15 cellular contexts compared by ENCODE assay signal in the genomic region with DNA sequence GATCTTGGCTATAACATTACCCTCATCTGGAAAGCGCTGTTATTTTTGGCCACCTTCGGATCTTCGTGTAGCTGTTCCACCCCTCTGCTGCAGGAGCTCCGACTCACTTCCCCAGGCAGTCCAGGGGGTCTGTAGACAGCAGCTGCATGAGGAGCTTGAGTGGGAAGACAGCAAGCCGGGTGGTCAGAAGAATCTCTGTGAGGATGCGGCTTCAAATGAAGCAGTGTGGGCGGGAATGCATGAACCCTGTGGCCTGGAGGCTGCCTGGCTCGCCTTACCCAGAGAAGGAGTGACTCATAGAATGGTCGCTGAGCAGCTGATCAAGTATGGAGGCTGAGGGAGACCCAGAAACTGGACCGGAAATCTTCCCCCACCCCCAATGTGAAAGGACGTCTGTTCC. TPM values are rescaled to one million over a fixed set of nuclear protein-coding genes. Genes with fewer than 3 reads are reported as not detected.
DNase-seq lines count a peak whose midpoint lies in the region; ATAC-seq, FAIRE-seq and TF ChIP-seq lines count a peak whose summit lies in the region.
"Had no signal": no experiment of that assay in that cellular context is flagged by ENCODE, and none has a peak within 500 bp of the region (broad histone marks: within the 10 kb centered on the region; RNA-seq: fewer than 3 reads in every experiment).

No MANE protein-coding gene starts in this region.

- H3K4me3 Mint-ChIP-seq in brain, result peak overlapping the region in 1 of 5 experiments; percentile 22

- H3K9me3 ChIP-seq in kidney (ENCODE audit: control insufficient read depth in 1 of 2, low read length in 2 of 2), result no peaks in the 10 kb centered on the region
- H3K9me3 ChIP-seq in uterus, result no peaks in the 10 kb centered on the region
- H3K9me3 ChIP-seq: gastroesophageal sphincter, thoracic aorta had no signal

- H3K27me3 Mint-ChIP-seq in brain, result peaks cover 11% of the 10 kb centered on the region

- H3K9ac ChIP-seq in kidney (ENCODE audit: low read length in 2 of 2), result no peak overlapping the region

- H3K9me3 Mint-ChIP-seq in brain, result peaks cover 0 to 4% (median 0%) of the 10 kb centered on the region in 5 experiments

- peaks cover 3 to 8% of the 10 kb centered on the region in 2 donors for H3K4me1 ChIP-seq in kidney (ENCODE audit: control insufficient read depth in 1 of 2, insufficient read depth in 1 of 2, low read depth in 1 of 2, low read length in 2 of 2)
- peaks cover 0 to 7% of the 10 kb centered on the region in 2 donors for H3K4me1 ChIP-seq in uterus

- intact Hi-C loops in kidney (cut with DNase I) (no loop called here), uterus (cut with DNase I; ENCODE audit: low total_unique reads) (no loop called here)

- ATAC-seq in GM18868 (IDR thresholded peaks at IDR 0.05; ENCODE audit: unreplicated experiment), result no peak
- ATAC-seq: gastroesophageal sphincter had no signal

- FAIRE-seq in kidney (lab: Jason Lieb, UNC), result no peak
- FAIRE-seq: A204.1, GM19239 had no signal

- peaks cover 8 to 25% of the 10 kb centered on the region in 2 donors for H3K36me3 ChIP-seq in kidney (ENCODE audit: control insufficient read depth in 1 of 2, insufficient read depth in 2 of 2, low read length in 2 of 2)
- no peaks in the 10 kb centered on the region for H3K36me3 ChIP-seq in uterus

- TF ChIP-seq POLR2A in uterus (IDR thresholded peaks at IDR 0.05), result no peak

- DNase-seq in SKM-1 treated with dmso at 0.1 percent for 144 hours (lab: John Stamatoyannopoulos, UW; ENCODE audit: unreplicated experiment) (peak; percentile 24), SKM-1 (lab: John Stamatoyannopoulos, UW; ENCODE audit: unreplicated experiment) (no peak), kidney (peak; percentile 81), uterus (peak; percentile 47 to 49), G401 (ENCODE audit: low spot score) (no peak), cortex of kidney (lab: John Stamatoyannopoulos, UW) (no peak)
- DNase-seq: NCI-H2227 treated with DMSO at 0.1 percent for 48 hours, SW 1271 had no signal

- no peak for TF ChIP-seq CTCF in brain (conservative IDR thresholded peaks at IDR 0.05)
- TF ChIP-seq CTCF in kidney (IDR thresholded peaks at IDR 0.05; ENCODE audit: borderline replicate concordance, extremely low read depth, insufficient read depth), result no peak
- TF ChIP-seq CTCF in uterus (IDR thresholded peaks at IDR 0.05), result no peak

- H3K4me1 Mint-ChIP-seq in brain, result peaks cover 19% of the 10 kb centered on the region

- no peaks in the 10 kb centered on the region for H3K27me3 ChIP-seq in uterus
- H3K27me3 ChIP-seq: gastroesophageal sphincter had no signal

- peak overlapping the region in 3 of 5 experiments; percentile 1 to 78 (median 9) for H3K27ac Mint-ChIP-seq in brain

- peaks cover 80% of the 10 kb centered on the region for H3K36me3 Mint-ChIP-seq in brain

- in situ Hi-C loops in G401 (cut with HindIII; ENCODE audit: low sequenced_read_pairs), result no loop called here

- H3K27ac ChIP-seq in kidney (ENCODE audit: low read depth in 2 of 2, low read length in 2 of 2) (peak overlapping the region; percentile 20 to 77), uterus (peak overlapping the region; percentile 24 to 52)
- H3K27ac ChIP-seq: gastroesophageal sphincter, thoracic aorta had no signal

- no peak overlapping the region for H3K4me3 ChIP-seq in kidney (ENCODE audit: low read length in 2 of 2)
- no peak overlapping the region for H3K4me3 ChIP-seq in uterus
- H3K4me3 ChIP-seq: gastroesophageal sphincter, thoracic aorta had no signal

RNA-seq across cellular contexts. Expression of gene NR2F2, which starts 45.2 kb away (rescaled TPM):
- 60.4 TPM for polyA plus RNA-seq in brain (ENCODE audit: insufficient read depth, low read depth, low replicate concordance)
- total RNA-seq in kidney, result 191 TPM
- 42.5 TPM for polyA plus RNA-seq in kidney (ENCODE audit: insufficient read depth, low read depth, low replicate concordance)
- 100 to 1,000 TPM in 1 of 4 donors, 10 to 100 TPM in 3; 23.6 to 255 (median 51.9) TPM for total RNA-seq in uterus
- 2.3 and 3.6 TPM in 2 replicates for total RNA-seq in G401 (2014; rRNA removed; shearing (Covaris generic))
- total RNA-seq: activated CD8-positive, alpha-beta memory T cell treated with anti-CD3 and anti-CD28 coated beads for 36 hours had no signal

Comparison
In these comparisons a context has a peak if more than half of its experiments do, and no peak if none do; other contexts are left out.
1. DNase-seq: peak in SKM-1 treated with dmso at 0.1 percent for 144 hours (single experiment), kidney (single experiment) and uterus (2 of 2); none in SKM-1 (single experiment), G401 (single experiment) and cortex of kidney (single experiment).